Comparison of ENCODE assay signal across 2 cellular contexts in the genomic region with DNA sequence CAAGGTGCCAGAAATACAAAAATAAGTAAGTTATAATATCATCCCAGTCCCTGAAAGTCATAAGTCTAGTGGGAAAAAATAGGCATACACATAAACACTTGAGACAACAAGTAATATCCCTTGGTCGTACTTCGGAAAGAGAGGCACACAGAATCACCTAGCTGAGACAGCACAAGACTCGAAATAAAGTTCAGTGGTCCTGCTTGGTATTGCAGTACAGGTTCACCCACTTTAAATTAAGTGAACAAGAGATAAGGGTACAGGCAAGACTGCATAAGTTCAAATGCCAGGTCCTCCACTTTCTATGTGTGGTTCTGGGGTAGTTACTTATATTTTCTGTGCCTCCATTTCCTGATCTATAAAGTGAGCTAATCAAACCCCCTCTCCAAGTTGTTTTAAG.
TF ChIP-seq lines count a peak whose summit lies in the region.

No MANE protein-coding gene starts in this region.

TF ChIP-seq in A549, 52 proteins besides CTCF, POLR2A, EP300 and RAD21:
- TF ChIP-seq, protein P1, sequence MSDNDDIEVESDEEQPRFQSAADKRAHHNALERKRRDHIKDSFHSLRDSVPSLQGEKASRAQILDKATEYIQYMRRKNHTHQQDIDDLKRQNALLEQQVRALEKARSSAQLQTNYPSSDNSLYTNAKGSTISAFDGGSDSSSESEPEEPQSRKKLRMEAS (IDR thresholded peaks at IDR 0.05), result no peak
- TF ChIP-seq CBX2 (IDR thresholded peaks at IDR 0.05; ENCODE audit: borderline replicate concordance, low read depth) (no peak), CBX8 (IDR thresholded peaks at IDR 0.05) (no peak), EHMT2 (IDR thresholded peaks at IDR 0.05; ENCODE audit: low read depth) (no peak), ZNF302 (CRISPR knock-in tag; IDR thresholded peaks at IDR 0.05) (no peak)
- TF ChIP-seq, protein P2, sequence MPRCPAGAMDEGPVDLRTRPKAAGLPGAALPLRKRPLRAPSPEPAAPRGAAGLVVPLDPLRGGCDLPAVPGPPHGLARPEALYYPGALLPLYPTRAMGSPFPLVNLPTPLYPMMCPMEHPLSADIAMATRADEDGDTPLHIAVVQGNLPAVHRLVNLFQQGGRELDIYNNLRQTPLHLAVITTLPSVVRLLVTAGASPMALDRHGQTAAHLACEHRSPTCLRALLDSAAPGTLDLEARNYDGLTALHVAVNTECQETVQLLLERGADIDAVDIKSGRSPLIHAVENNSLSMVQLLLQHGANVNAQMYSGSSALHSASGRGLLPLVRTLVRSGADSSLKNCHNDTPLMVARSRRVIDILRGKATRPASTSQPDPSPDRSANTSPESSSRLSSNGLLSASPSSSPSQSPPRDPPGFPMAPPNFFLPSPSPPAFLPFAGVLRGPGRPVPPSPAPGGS (IDR thresholded peaks at IDR 0.05), result no peak
- TF ChIP-seq, protein P3, sequence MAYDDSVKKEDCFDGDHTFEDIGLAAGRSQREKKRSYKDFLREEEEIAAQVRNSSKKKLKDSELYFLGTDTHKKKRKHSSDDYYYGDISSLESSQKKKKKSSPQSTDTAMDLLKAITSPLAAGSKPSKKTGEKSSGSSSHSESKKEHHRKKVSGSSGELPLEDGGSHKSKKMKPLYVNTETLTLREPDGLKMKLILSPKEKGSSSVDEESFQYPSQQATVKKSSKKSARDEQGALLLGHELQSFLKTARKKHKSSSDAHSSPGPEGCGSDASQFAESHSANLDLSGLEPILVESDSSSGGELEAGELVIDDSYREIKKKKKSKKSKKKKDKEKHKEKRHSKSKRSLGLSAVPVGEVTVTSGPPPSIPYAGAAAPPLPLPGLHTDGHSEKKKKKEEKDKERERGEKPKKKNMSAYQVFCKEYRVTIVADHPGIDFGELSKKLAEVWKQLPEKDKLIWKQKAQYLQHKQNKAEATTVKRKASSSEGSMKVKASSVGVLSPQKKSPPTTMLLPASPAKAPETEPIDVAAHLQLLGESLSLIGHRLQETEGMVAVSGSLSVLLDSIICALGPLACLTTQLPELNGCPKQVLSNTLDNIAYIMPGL (CRISPR knock-in tag; IDR thresholded peaks at IDR 0.05; ENCODE audit: borderline replicate concordance), result no peak
- TF ChIP-seq, protein P4, sequence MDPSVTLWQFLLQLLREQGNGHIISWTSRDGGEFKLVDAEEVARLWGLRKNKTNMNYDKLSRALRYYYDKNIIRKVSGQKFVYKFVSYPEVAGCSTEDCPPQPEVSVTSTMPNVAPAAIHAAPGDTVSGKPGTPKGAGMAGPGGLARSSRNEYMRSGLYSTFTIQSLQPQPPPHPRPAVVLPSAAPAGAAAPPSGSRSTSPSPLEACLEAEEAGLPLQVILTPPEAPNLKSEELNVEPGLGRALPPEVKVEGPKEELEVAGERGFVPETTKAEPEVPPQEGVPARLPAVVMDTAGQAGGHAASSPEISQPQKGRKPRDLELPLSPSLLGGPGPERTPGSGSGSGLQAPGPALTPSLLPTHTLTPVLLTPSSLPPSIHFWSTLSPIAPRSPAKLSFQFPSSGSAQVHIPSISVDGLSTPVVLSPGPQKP (IDR thresholded peaks at IDR 0.05; ENCODE audit: low read depth, low read length), result no peak
- TF ChIP-seq, protein P5, sequence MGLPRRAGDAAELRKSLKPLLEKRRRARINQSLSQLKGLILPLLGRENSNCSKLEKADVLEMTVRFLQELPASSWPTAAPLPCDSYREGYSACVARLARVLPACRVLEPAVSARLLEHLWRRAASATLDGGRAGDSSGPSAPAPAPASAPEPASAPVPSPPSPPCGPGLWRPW (IDR thresholded peaks at IDR 0.05), result no peak

TF ChIP-seq in GM23338, 12 proteins besides CTCF, POLR2A, EP300 and RAD21:
- TF ChIP-seq, protein P6, sequence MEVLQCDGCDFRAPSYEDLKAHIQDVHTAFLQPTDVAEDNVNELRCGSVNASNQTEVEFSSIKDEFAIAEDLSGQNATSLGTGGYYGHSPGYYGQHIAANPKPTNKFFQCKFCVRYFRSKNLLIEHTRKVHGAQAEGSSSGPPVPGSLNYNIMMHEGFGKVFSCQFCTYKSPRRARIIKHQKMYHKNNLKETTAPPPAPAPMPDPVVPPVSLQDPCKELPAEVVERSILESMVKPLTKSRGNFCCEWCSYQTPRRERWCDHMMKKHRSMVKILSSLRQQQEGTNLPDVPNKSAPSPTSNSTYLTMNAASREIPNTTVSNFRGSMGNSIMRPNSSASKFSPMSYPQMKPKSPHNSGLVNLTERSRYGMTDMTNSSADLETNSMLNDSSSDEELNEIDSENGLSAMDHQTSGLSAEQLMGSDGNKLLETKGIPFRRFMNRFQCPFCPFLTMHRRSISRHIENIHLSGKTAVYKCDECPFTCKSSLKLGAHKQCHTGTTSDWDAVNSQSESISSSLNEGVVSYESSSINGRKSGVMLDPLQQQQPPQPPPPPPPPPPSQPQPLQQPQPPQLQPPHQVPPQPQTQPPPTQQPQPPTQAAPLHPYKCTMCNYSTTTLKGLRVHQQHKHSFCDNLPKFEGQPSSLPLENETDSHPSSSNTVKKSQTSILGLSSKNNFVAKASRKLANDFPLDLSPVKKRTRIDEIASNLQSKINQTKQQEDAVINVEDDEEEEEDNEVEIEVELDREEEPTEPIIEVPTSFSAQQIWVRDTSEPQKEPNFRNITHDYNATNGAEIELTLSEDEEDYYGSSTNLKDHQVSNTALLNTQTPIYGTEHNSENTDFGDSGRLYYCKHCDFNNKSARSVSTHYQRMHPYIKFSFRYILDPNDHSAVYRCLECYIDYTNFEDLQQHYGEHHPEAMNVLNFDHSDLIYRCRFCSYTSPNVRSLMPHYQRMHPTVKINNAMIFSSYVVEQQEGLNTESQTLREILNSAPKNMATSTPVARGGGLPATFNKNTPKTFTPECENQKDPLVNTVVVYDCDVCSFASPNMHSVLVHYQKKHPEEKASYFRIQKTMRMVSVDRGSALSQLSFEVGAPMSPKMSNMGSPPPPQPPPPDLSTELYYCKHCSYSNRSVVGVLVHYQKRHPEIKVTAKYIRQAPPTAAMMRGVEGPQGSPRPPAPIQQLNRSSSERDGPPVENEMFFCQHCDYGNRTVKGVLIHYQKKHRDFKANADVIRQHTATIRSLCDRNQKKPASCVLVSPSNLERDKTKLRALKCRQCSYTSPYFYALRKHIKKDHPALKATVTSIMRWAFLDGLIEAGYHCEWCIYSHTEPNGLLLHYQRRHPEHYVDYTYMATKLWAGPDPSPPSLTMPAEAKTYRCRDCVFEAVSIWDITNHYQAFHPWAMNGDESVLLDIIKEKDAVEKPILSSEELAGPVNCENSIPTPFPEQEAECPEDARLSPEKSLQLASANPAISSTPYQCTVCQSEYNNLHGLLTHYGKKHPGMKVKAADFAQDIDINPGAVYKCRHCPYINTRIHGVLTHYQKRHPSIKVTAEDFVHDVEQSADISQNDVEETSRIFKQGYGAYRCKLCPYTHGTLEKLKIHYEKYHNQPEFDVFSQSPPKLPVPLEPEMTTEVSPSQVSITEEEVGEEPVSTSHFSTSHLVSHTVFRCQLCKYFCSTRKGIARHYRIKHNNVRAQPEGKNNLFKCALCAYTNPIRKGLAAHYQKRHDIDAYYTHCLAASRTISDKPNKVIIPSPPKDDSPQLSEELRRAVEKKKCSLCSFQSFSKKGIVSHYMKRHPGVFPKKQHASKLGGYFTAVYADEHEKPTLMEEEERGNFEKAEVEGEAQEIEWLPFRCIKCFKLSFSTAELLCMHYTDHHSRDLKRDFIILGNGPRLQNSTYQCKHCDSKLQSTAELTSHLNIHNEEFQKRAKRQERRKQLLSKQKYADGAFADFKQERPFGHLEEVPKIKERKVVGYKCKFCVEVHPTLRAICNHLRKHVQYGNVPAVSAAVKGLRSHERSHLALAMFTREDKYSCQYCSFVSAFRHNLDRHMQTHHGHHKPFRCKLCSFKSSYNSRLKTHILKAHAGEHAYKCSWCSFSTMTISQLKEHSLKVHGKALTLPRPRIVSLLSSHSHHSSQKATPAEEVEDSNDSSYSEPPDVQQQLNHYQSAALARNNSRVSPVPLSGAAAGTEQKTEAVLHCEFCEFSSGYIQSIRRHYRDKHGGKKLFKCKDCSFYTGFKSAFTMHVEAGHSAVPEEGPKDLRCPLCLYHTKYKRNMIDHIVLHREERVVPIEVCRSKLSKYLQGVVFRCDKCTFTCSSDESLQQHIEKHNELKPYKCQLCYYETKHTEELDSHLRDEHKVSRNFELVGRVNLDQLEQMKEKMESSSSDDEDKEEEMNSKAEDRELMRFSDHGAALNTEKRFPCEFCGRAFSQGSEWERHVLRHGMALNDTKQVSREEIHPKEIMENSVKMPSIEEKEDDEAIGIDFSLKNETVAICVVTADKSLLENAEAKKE (CRISPR knock-in tag; IDR thresholded peaks at IDR 0.05), result no peak
- TF ChIP-seq STAT1 (IDR thresholded peaks at IDR 0.05; ENCODE audit: unreplicated experiment) (no peak), EZH2phosphoT487 (IDR thresholded peaks at IDR 0.05; ENCODE audit: unreplicated experiment) (no peak), ZNF331 (CRISPR knock-in tag; IDR thresholded peaks at IDR 0.05; ENCODE audit: low read depth) (no peak), JUNB (IDR thresholded peaks at IDR 0.05; ENCODE audit: unreplicated experiment) (no peak), CREB1 (CRISPR knock-in tag; IDR thresholded peaks at IDR 0.05; ENCODE audit: low read depth) (no peak), EZH2 (IDR thresholded peaks at IDR 0.05; ENCODE audit: low read depth, unreplicated experiment) (no peak), ZNF114 (CRISPR knock-in tag; IDR thresholded peaks at IDR 0.05) (no peak), NANOG (IDR thresholded peaks at IDR 0.05; ENCODE audit: borderline replicate concordance) (no peak), POLR2AphosphoS5 (IDR thresholded peaks at IDR 0.05; ENCODE audit: low read depth) (no peak)
- TF ChIP-seq, protein P7, sequence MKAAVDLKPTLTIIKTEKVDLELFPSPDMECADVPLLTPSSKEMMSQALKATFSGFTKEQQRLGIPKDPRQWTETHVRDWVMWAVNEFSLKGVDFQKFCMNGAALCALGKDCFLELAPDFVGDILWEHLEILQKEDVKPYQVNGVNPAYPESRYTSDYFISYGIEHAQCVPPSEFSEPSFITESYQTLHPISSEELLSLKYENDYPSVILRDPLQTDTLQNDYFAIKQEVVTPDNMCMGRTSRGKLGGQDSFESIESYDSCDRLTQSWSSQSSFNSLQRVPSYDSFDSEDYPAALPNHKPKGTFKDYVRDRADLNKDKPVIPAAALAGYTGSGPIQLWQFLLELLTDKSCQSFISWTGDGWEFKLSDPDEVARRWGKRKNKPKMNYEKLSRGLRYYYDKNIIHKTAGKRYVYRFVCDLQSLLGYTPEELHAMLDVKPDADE (IDR thresholded peaks at IDR 0.05), result no peak
- TF ChIP-seq, protein P8, sequence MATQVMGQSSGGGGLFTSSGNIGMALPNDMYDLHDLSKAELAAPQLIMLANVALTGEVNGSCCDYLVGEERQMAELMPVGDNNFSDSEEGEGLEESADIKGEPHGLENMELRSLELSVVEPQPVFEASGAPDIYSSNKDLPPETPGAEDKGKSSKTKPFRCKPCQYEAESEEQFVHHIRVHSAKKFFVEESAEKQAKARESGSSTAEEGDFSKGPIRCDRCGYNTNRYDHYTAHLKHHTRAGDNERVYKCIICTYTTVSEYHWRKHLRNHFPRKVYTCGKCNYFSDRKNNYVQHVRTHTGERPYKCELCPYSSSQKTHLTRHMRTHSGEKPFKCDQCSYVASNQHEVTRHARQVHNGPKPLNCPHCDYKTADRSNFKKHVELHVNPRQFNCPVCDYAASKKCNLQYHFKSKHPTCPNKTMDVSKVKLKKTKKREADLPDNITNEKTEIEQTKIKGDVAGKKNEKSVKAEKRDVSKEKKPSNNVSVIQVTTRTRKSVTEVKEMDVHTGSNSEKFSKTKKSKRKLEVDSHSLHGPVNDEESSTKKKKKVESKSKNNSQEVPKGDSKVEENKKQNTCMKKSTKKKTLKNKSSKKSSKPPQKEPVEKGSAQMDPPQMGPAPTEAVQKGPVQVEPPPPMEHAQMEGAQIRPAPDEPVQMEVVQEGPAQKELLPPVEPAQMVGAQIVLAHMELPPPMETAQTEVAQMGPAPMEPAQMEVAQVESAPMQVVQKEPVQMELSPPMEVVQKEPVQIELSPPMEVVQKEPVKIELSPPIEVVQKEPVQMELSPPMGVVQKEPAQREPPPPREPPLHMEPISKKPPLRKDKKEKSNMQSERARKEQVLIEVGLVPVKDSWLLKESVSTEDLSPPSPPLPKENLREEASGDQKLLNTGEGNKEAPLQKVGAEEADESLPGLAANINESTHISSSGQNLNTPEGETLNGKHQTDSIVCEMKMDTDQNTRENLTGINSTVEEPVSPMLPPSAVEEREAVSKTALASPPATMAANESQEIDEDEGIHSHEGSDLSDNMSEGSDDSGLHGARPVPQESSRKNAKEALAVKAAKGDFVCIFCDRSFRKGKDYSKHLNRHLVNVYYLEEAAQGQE (IDR thresholded peaks at IDR 0.05; ENCODE audit: unreplicated experiment), result no peak
